In the genomic region with DNA sequence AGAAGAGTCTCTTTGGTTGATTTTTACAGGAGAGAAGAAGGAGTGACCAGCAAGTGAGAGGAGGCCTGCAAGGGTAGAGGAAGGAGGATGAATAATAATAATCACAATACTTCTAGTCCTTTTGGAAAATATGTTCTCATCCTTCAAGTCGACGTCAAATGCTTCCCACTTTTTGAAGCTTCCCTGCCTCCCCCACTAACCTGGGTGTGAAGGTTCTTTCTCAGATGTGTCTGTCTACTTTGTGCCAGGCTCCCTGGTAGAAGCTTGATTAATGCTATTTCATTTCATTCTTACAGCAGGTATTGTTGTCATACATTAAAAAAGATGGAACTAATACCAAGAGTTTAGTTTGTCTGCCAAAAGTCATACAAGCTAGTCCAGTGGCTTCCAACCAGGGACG, we compare ENCODE assay signal across 8 cellular contexts.
"Had no signal": no experiment of that assay in that cellular context is flagged by ENCODE, and none has a peak within 500 bp of the region (broad histone marks: within the 10 kb centered on the region; RNA-seq: fewer than 3 reads in every experiment).

No MANE protein-coding gene starts in this region.

- H3K4me1 ChIP-seq: HAP-1 had no signal

- H3K9me3 ChIP-seq: HAP-1 had no signal

- H3K4me3 Mint-ChIP-seq: GM23338, H9, HFFc6 had no signal

- H3K9me3 Mint-ChIP-seq: GM23338, H9, HFFc6 had no signal

- H3K27ac ChIP-seq: GM23248 had no signal

- DNase-seq: GM23248, GOT3, H7, H9, HCEC 1CT, HFFc6 had no signal

- H3K4me3 ChIP-seq: GM23248, GM23338, HAP-1 had no signal

- H3K9ac ChIP-seq: GM23248 had no signal

- H3K27ac Mint-ChIP-seq: GM23338, H9, HFFc6 had no signal
